2 cellular contexts compared by ENCODE assay signal in genomic region chr1:214447557-214447871, GRCh38.
TF ChIP-seq lines count a peak whose summit lies in the region.

No MANE protein-coding gene starts in this region.

TF ChIP-seq in SK-N-SH, 30 proteins besides CTCF, POLR2A, EP300 and RAD21 (continued from another document):
- no peak for TF ChIP-seq GABPA (IDR thresholded peaks at IDR 0.05; ENCODE audit: low read depth)
- no peak for TF ChIP-seq USF1 (IDR thresholded peaks at IDR 0.05; ENCODE audit: borderline replicate concordance, low read depth)
- TF ChIP-seq RCOR1 (IDR thresholded peaks at IDR 0.05; ENCODE audit: low read length) = no peak
- TF ChIP-seq YY1 (IDR thresholded peaks at IDR 0.05; ENCODE audit: low read depth) = no peak
- TF ChIP-seq IRF3 (IDR thresholded peaks at IDR 0.05; ENCODE audit: low read depth, low read length) = no peak
- TF ChIP-seq SMC3 (IDR thresholded peaks at IDR 0.05; ENCODE audit: low read depth, low read length) = no peak
- no peak for TF ChIP-seq MXI1 (IDR thresholded peaks at IDR 0.05; ENCODE audit: low read depth, low read length)

TF ChIP-seq in SK-N-SH treated with all-trans-retinoic acid at 6 μM for 48 hours, 23 proteins besides CTCF, POLR2A, EP300 and RAD21 (continued from another document):
- no peak for TF ChIP-seq TSHZ2 (CRISPR knock-in tag; IDR thresholded peaks at IDR 0.05)
- TF ChIP-seq SNAI2 (CRISPR knock-in tag; IDR thresholded peaks at IDR 0.05) = no peak
TF ChIP-seq in SK-N-SH treated with all-trans-retinoic acid at 6 μM for 48 hours: peak in this region for 0.
